21 cellular contexts compared by ENCODE assay signal in the genomic region with DNA sequence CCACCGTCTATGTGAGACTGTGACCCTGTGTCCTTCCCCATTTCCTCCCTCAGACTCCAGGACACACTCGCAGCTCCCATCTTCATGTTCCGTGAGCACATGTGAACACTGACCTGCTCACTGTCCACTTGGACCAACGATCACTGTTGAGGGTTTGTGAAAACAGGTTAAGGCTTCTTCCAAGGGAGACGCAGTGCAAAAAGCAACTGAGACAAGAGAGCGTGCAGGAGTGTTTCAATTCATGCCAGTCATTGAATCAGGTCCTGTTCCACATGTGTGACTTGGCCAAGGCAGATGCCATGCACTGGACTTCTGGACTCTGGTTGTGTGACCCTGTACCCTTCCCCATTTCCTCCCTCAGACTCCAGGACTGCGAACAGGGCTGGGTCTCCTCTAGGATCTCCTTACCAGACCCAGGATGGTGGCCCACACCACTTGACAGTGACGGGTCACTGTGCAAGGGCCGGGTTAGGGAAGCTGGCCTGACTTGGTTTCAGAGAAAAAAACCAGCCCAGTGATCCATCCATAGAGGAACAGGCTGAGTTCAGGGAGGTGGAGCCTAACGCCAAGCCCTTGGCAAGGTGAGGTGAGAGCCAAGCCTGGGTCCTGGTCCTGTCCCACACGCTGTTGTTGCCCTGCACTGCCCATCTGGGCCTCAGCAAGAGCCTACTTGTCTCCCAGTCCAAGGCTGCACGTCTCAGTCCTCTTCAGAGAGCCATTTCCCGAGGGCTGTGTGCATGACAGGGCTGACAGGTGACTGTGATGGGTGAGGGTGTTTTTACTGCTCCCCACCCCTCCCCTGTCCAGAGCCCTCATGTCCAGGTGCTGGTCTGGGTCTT. TPM values are rescaled to one million over a fixed set of nuclear protein-coding genes. Genes with fewer than 3 reads are reported as not detected.
DNase-seq lines count a peak whose midpoint lies in the region; ATAC-seq and TF ChIP-seq lines count a peak whose summit lies in the region.
"Had no signal": no experiment of that assay in that cellular context is flagged by ENCODE, and none has a peak within 500 bp of the region (broad histone marks: within the 10 kb centered on the region; RNA-seq: fewer than 3 reads in every experiment).

No MANE protein-coding gene starts in this region.

- H4K20me1 ChIP-seq in OCI-LY3 (ENCODE audit: insufficient read depth, low read length), result no peaks in the 10 kb centered on the region

- H3K4me1 ChIP-seq in OCI-LY3 (ENCODE audit: low read length) (peaks cover 69% of the 10 kb centered on the region), gastroesophageal sphincter (no peaks in the 10 kb centered on the region)
- H3K4me1 ChIP-seq: colonic mucosa had no signal

- no peaks in the 10 kb centered on the region for H3K9me3 Mint-ChIP-seq in activated CD8-positive, alpha-beta memory T cell treated with anti-CD3 and anti-CD28 coated beads, Interleukin-2, amount 10 ng/mL, durations not matched to agents 7 days and 5 days (ENCODE audit: low read depth)
- no peaks in the 10 kb centered on the region for H3K9me3 Mint-ChIP-seq in osteocyte (ENCODE audit: unreplicated experiment)
- H3K9me3 Mint-ChIP-seq: activated naive CD8-positive, alpha-beta T cell treated with anti-CD3 and anti-CD28 coated beads, Interleukin-2, amount 10 ng/mL, durations not matched to agents 7 days and 5 days; activated T-helper 2 cell treated with anti-CD3 and anti-CD28 coated beads, Interferon-gamma antibody, Interleukin-2, Interleukin-4, amounts not matched to agents 10 μg/mL and 5 μg/mL and 100 μg/mL, durations not matched to agents 14 hours and 24 hours and 36 hours; CD4-positive, CD25-positive, alpha-beta regulatory T cell had no signal

- TF ChIP-seq CTCF in OCI-LY3 (IDR thresholded peaks at IDR 0.05; ENCODE audit: low read depth, low read length), result no peak
- no peak for TF ChIP-seq CTCF in osteocyte (IDR thresholded peaks at IDR 0.05)
- TF ChIP-seq CTCF in gastroesophageal sphincter (IDR thresholded peaks at IDR 0.05), result no peak

- 48 to 84% methylated on average over 2 to 10 of the region's 13 CpGs for WGBS in gastroesophageal sphincter (ENCODE audit: low coverage in 1 of 2), 2 donors

- no peak for TF ChIP-seq EP300 in gastroesophageal sphincter (IDR thresholded peaks at IDR 0.05)

- H2AFZ ChIP-seq in OCI-LY3 (ENCODE audit: low read depth, low read length), result no peak overlapping the region
- H2AFZ ChIP-seq: GM23248 had no signal

- DNase-seq in activated CD8-positive, alpha-beta memory T cell treated with anti-CD3 and anti-CD28 coated beads, Interleukin-2, amount 10 ng/mL, durations not matched to agents 7 days and 5 days, result peak; percentile 29
- DNase-seq in epithelial cell of prostate (ENCODE audit: low read depth, low spot score), result no peak
- peak; percentile 59 for DNase-seq in osteocyte (ENCODE audit: extremely low spot score, unreplicated experiment)
- DNase-seq in NCI-H1694 (lab: John Stamatoyannopoulos, UW), result no peak
- DNase-seq: activated naive CD8-positive, alpha-beta T cell treated with anti-CD3 and anti-CD28 coated beads, Interleukin-2, amount 10 ng/mL, durations not matched to agents 7 days and 5 days; CD4-positive, CD25-positive, alpha-beta regulatory T cell; colonic mucosa; foreskin melanocyte; GM23248; hypothalamus; NCI-H524 treated with DMSO at 0.1 percent for 48 hours; stimulated activated CD4-positive, alpha-beta T cell treated with anti-CD3 and anti-CD28 coated beads, Interleukin-2, amount 100 ng/mL, for 48 hours; stimulated activated naive CD4-positive, alpha-beta T cell had no signal

- no peak for ATAC-seq in activated CD8-positive, alpha-beta memory T cell treated with anti-CD3 and anti-CD28 coated beads, Interleukin-2, amount 10 ng/mL, durations not matched to agents 7 days and 5 days
- no peak for ATAC-seq in GM18861 (IDR thresholded peaks at IDR 0.05; ENCODE audit: unreplicated experiment)
- ATAC-seq in HG02588 (IDR thresholded peaks at IDR 0.05; ENCODE audit: unreplicated experiment), result no peak
- no peak for ATAC-seq in gastroesophageal sphincter

- no peaks in the 10 kb centered on the region for H3K36me3 Mint-ChIP-seq in activated CD8-positive, alpha-beta memory T cell treated with anti-CD3 and anti-CD28 coated beads, Interleukin-2, amount 10 ng/mL, durations not matched to agents 7 days and 5 days
- H3K36me3 Mint-ChIP-seq in osteocyte (ENCODE audit: unreplicated experiment), result no peaks in the 10 kb centered on the region
- H3K36me3 Mint-ChIP-seq: activated naive CD8-positive, alpha-beta T cell treated with anti-CD3 and anti-CD28 coated beads, Interleukin-2, amount 10 ng/mL, durations not matched to agents 7 days and 5 days; CD4-positive, CD25-positive, alpha-beta regulatory T cell had no signal

- H3K4me3 ChIP-seq in OCI-LY3 (ENCODE audit: low read length), result no peak overlapping the region
- no peak overlapping the region for H3K4me3 ChIP-seq in gastroesophageal sphincter
- H3K4me3 ChIP-seq: colonic mucosa, GM23248, lung, thoracic aorta had no signal

- H3K79me2 ChIP-seq in OCI-LY3 (ENCODE audit: low read length), result no peaks in the 10 kb centered on the region

- H3K4me1 Mint-ChIP-seq in activated CD8-positive, alpha-beta memory T cell treated with anti-CD3 and anti-CD28 coated beads, Interleukin-2, amount 10 ng/mL, durations not matched to agents 7 days and 5 days, result peaks cover 9% of the 10 kb centered on the region
- peaks cover 3% of the 10 kb centered on the region for H3K4me1 Mint-ChIP-seq in osteocyte (ENCODE audit: unreplicated experiment)
- H3K4me1 Mint-ChIP-seq: CD4-positive, CD25-positive, alpha-beta regulatory T cell had no signal

- H3K27me3 ChIP-seq in OCI-LY3 (ENCODE audit: low read depth, low read length), result no peaks in the 10 kb centered on the region; the same call in 1 of the 2 replicates
- no peaks in the 10 kb centered on the region for H3K27me3 ChIP-seq in gastroesophageal sphincter
- H3K27me3 ChIP-seq: colonic mucosa had no signal

- H3K27ac ChIP-seq in OCI-LY3 (ENCODE audit: low read length) (peak overlapping the region; percentile 47; the same call in 1 of the 2 replicates), epithelial cell of prostate (peak overlapping the region; percentile 97), gastroesophageal sphincter (no peak overlapping the region)
- H3K27ac ChIP-seq: colonic mucosa, GM23248, thoracic aorta had no signal

- peaks cover 7% of the 10 kb centered on the region for H3K27me3 Mint-ChIP-seq in activated CD8-positive, alpha-beta memory T cell treated with anti-CD3 and anti-CD28 coated beads, Interleukin-2, amount 10 ng/mL, durations not matched to agents 7 days and 5 days
- peaks cover 22% of the 10 kb centered on the region for H3K27me3 Mint-ChIP-seq in osteocyte (ENCODE audit: unreplicated experiment)
- H3K27me3 Mint-ChIP-seq: CD4-positive, CD25-positive, alpha-beta regulatory T cell had no signal

- H3K9ac ChIP-seq in OCI-LY3 (ENCODE audit: low read length), result peak overlapping the region; percentile 32; the same call in 1 of the 2 replicates
- H3K9ac ChIP-seq: GM23248 had no signal

- H3K9me3 ChIP-seq in OCI-LY3 (ENCODE audit: insufficient read depth, low read length) (no peaks in the 10 kb centered on the region), gastroesophageal sphincter (no peaks in the 10 kb centered on the region)
- H3K9me3 ChIP-seq: colonic mucosa, thoracic aorta had no signal

- CTCF ChIA-PET in activated CD8-positive, alpha-beta memory T cell treated with anti-CD3 and anti-CD28 coated beads, Interleukin-2, amount 10 ng/mL, durations not matched to agents 7 days and 5 days (lab: Charles Lee), result no interaction called here

- H3K36me3 ChIP-seq in OCI-LY3 (replicated peaks; ENCODE audit: low read depth, low read length) (no peaks in the 10 kb centered on the region), gastroesophageal sphincter (no peaks in the 10 kb centered on the region)
- H3K36me3 ChIP-seq: colonic mucosa, thoracic aorta had no signal

- H3K4me3 Mint-ChIP-seq in activated CD8-positive, alpha-beta memory T cell treated with anti-CD3 and anti-CD28 coated beads, Interleukin-2, amount 10 ng/mL, durations not matched to agents 7 days and 5 days, result no peak overlapping the region
- H3K4me3 Mint-ChIP-seq in osteocyte (ENCODE audit: unreplicated experiment), result no peak overlapping the region
- H3K4me3 Mint-ChIP-seq: CD4-positive, CD25-positive, alpha-beta regulatory T cell had no signal

- no peak overlapping the region for H3K27ac Mint-ChIP-seq in activated CD8-positive, alpha-beta memory T cell treated with anti-CD3 and anti-CD28 coated beads, Interleukin-2, amount 10 ng/mL, durations not matched to agents 7 days and 5 days
- no peak overlapping the region for H3K27ac Mint-ChIP-seq in osteocyte (ENCODE audit: unreplicated experiment)
- H3K27ac Mint-ChIP-seq: activated T-helper 2 cell treated with anti-CD3 and anti-CD28 coated beads, Interferon-gamma antibody, Interleukin-2, Interleukin-4, amounts not matched to agents 10 μg/mL and 5 μg/mL and 100 μg/mL, durations not matched to agents 14 hours and 24 hours and 36 hours had no signal

- H3K4me2 ChIP-seq in OCI-LY3 (ENCODE audit: low read length), result peak overlapping the region; percentile 64; the same call in 1 of the 2 replicates

- TF ChIP-seq POLR2A in gastroesophageal sphincter (IDR thresholded peaks at IDR 0.05), result no peak

RNA-seq across cellular contexts. Expression of gene KRT5, which starts 5.7 kb away (rescaled TPM):
- total RNA-seq in activated CD8-positive, alpha-beta memory T cell treated with anti-CD3 and anti-CD28 coated beads, Interleukin-2, amount 10 ng/mL, durations not matched to agents 7 days and 5 days, result not detected
- not detected in 2 replicates for total RNA-seq in osteocyte
- 100 to 1,000 TPM in 1 of 4 donors, 10 to 100 TPM in 1, 1 to 10 TPM in 2; 4.6 to 452 (median 18.6) TPM for total RNA-seq in gastroesophageal sphincter
- total RNA-seq: activated naive CD8-positive, alpha-beta T cell treated with anti-CD3 and anti-CD28 coated beads, Interleukin-2, amount 10 ng/mL, durations not matched to agents 7 days and 5 days; activated T-helper 2 cell treated with anti-CD3 and anti-CD28 coated beads, Interferon-gamma antibody, Interleukin-2, Interleukin-4, amounts not matched to agents 10 μg/mL and 5 μg/mL and 100 μg/mL, durations not matched to agents 14 hours and 24 hours and 36 hours; CD4-positive, CD25-positive, alpha-beta regulatory T cell; colonic mucosa; GM23248 had no signal

RNA-seq across cellular contexts. Expression of gene KRT71, which starts 27.1 kb away (rescaled TPM):
- not detected for total RNA-seq in activated CD8-positive, alpha-beta memory T cell treated with anti-CD3 and anti-CD28 coated beads, Interleukin-2, amount 10 ng/mL, durations not matched to agents 7 days and 5 days
- total RNA-seq in osteocyte (not detected in 2 replicates), gastroesophageal sphincter (not detected)
- total RNA-seq: activated naive CD8-positive, alpha-beta T cell treated with anti-CD3 and anti-CD28 coated beads, Interleukin-2, amount 10 ng/mL, durations not matched to agents 7 days and 5 days; activated T-helper 2 cell treated with anti-CD3 and anti-CD28 coated beads, Interferon-gamma antibody, Interleukin-2, Interleukin-4, amounts not matched to agents 10 μg/mL and 5 μg/mL and 100 μg/mL, durations not matched to agents 14 hours and 24 hours and 36 hours; CD4-positive, CD25-positive, alpha-beta regulatory T cell; colonic mucosa; endothelial cell of umbilical vein; GM23248; lung; thoracic aorta had no signal

RNA-seq across cellular contexts. Expression of gene KRT6A, which starts 32.8 kb away (rescaled TPM):
- not detected for total RNA-seq in activated CD8-positive, alpha-beta memory T cell treated with anti-CD3 and anti-CD28 coated beads, Interleukin-2, amount 10 ng/mL, durations not matched to agents 7 days and 5 days
- not detected in 2 replicates for total RNA-seq in osteocyte
- 100 to 1,000 TPM in 1 of 4 donors, 10 to 100 TPM in 2, 1 to 10 TPM in 1; 2.7 to 713 (median 61.8) TPM for total RNA-seq in gastroesophageal sphincter
- total RNA-seq: activated naive CD8-positive, alpha-beta T cell treated with anti-CD3 and anti-CD28 coated beads, Interleukin-2, amount 10 ng/mL, durations not matched to agents 7 days and 5 days; activated T-helper 2 cell treated with anti-CD3 and anti-CD28 coated beads, Interferon-gamma antibody, Interleukin-2, Interleukin-4, amounts not matched to agents 10 μg/mL and 5 μg/mL and 100 μg/mL, durations not matched to agents 14 hours and 24 hours and 36 hours; CD4-positive, CD25-positive, alpha-beta regulatory T cell; colonic mucosa; GM23248 had no signal

RNA-seq across cellular contexts. Expression of gene KRT74, which starts 47.8 kb away (rescaled TPM):
- total RNA-seq in activated CD8-positive, alpha-beta memory T cell treated with anti-CD3 and anti-CD28 coated beads, Interleukin-2, amount 10 ng/mL, durations not matched to agents 7 days and 5 days, result not detected
- total RNA-seq in osteocyte, result not detected in 2 replicates
- not detected for total RNA-seq in gastroesophageal sphincter
- total RNA-seq: activated naive CD8-positive, alpha-beta T cell treated with anti-CD3 and anti-CD28 coated beads, Interleukin-2, amount 10 ng/mL, durations not matched to agents 7 days and 5 days; activated T-helper 2 cell treated with anti-CD3 and anti-CD28 coated beads, Interferon-gamma antibody, Interleukin-2, Interleukin-4, amounts not matched to agents 10 μg/mL and 5 μg/mL and 100 μg/mL, durations not matched to agents 14 hours and 24 hours and 36 hours; CD4-positive, CD25-positive, alpha-beta regulatory T cell; colonic mucosa; endothelial cell of umbilical vein; GM23248; lung; thoracic aorta had no signal

RNA-seq across cellular contexts. Expression of gene KRT6C, which starts 52.3 kb away (rescaled TPM):
- not detected for total RNA-seq in activated CD8-positive, alpha-beta memory T cell treated with anti-CD3 and anti-CD28 coated beads, Interleukin-2, amount 10 ng/mL, durations not matched to agents 7 days and 5 days
- total RNA-seq in osteocyte, result not detected in 2 replicates
- total RNA-seq in gastroesophageal sphincter, result 10 to 100 TPM in 2 of 4 donors, under 1 TPM in 1, not detected in 1; 0.50 to 52.0 (median 17.1) TPM
- total RNA-seq: activated naive CD8-positive, alpha-beta T cell treated with anti-CD3 and anti-CD28 coated beads, Interleukin-2, amount 10 ng/mL, durations not matched to agents 7 days and 5 days; activated T-helper 2 cell treated with anti-CD3 and anti-CD28 coated beads, Interferon-gamma antibody, Interleukin-2, Interleukin-4, amounts not matched to agents 10 μg/mL and 5 μg/mL and 100 μg/mL, durations not matched to agents 14 hours and 24 hours and 36 hours; CD4-positive, CD25-positive, alpha-beta regulatory T cell; colonic mucosa; endothelial cell of umbilical vein; GM23248; lung; thoracic aorta had no signal

Comparison
In these comparisons a context has a peak if more than half of its experiments do, and no peak if none do; other contexts are left out.
1. H3K27ac ChIP-seq: peak in OCI-LY3 (single experiment) and epithelial cell of prostate (single experiment); none in gastroesophageal sphincter (0 of 4).
2. DNase-seq: peak in activated CD8-positive, alpha-beta memory T cell treated with anti-CD3 and anti-CD28 coated beads, Interleukin-2, amount 10 ng/mL, durations not matched to agents 7 days and 5 days (single experiment) and osteocyte (single experiment); none in epithelial cell of prostate (single experiment) and NCI-H1694 (single experiment).